Comparison of ENCODE assay signal across 15 cellular contexts in genomic region chr12:6188954-6189353, GRCh38. TPM values are rescaled to one million over a fixed set of nuclear protein-coding genes. Genes with fewer than 3 reads are reported as not detected.
"Had no signal": no experiment of that assay in that cellular context is flagged by ENCODE, and none has a peak within 500 bp of the region (broad histone marks: within the 10 kb centered on the region; RNA-seq: fewer than 3 reads in every experiment).

No MANE protein-coding gene starts in this region.

- FAIRE-seq: pancreas had no signal

- ATAC-seq: left cardiac atrium, mucosa of descending colon, pancreas had no signal

- H3K4me3 ChIP-seq: adrenal gland, esophagus muscularis mucosa, lung, mucosa of descending colon, pancreas had no signal

- H3K4me3 Mint-ChIP-seq: dendritic cell treated with granulocyte-macrophage colony-stimulating factor and Interleukin-4, amounts not matched to agents 40 ng/mL and 50 ng/mL, for 4 days; type B pancreatic cell had no signal

- H3K9me3 Mint-ChIP-seq: activated T-helper 2 cell treated with anti-CD3 and anti-CD28 coated beads, Interferon-gamma antibody, Interleukin-2, Interleukin-4, amounts not matched to agents 10 μg/mL and 5 μg/mL and 100 μg/mL, durations not matched to agents 14 hours and 24 hours and 36 hours; dendritic cell treated with granulocyte-macrophage colony-stimulating factor and Interleukin-4, amounts not matched to agents 40 ng/mL and 50 ng/mL, for 4 days; immature natural killer cell; type B pancreatic cell had no signal

- H3K36me3 ChIP-seq: adrenal gland, brain microvascular endothelial cell, esophagus muscularis mucosa, pancreas had no signal

- H3K4me1 ChIP-seq: pancreas had no signal

- H3K27ac ChIP-seq: adrenal gland, brain microvascular endothelial cell, pancreas had no signal

- H3K9me3 ChIP-seq: adrenal gland, esophagus muscularis mucosa, mucosa of descending colon, pancreas had no signal

- H3K36me3 Mint-ChIP-seq: immature natural killer cell, type B pancreatic cell had no signal

- DNase-seq: activated naive CD4-positive, alpha-beta T cell treated with anti-CD3 and anti-CD28 coated beads, Interleukin-2, amount 50 U/mL, for 16 hours; adrenal gland; brain microvascular endothelial cell; glutamatergic neuron; immature natural killer cell; left cardiac atrium; mucosa of descending colon; pancreas; stimulated activated CD4-positive, alpha-beta T cell treated with anti-CD3 and anti-CD28 coated beads, Interleukin-4, amount 100 ng/mL, for 1 hour had no signal

- H3K27ac Mint-ChIP-seq: activated T-helper 2 cell treated with anti-CD3 and anti-CD28 coated beads, Interferon-gamma antibody, Interleukin-2, Interleukin-4, amounts not matched to agents 10 μg/mL and 5 μg/mL and 100 μg/mL, durations not matched to agents 14 hours and 24 hours and 36 hours; immature natural killer cell; type B pancreatic cell had no signal

- H3K27me3 ChIP-seq: adrenal gland, brain microvascular endothelial cell, esophagus muscularis mucosa, pancreas had no signal

RNA-seq across cellular contexts. Expression of gene CD9, which starts 11.2 kb away (rescaled TPM):
- polyA plus RNA-seq: neural cell had no signal
